Comparison of ENCODE assay signal across 8 cellular contexts in genomic region chr15:52790166-52790708, GRCh38. TPM values are rescaled to one million over a fixed set of nuclear protein-coding genes. Genes with fewer than 3 reads are reported as not detected.
DNase-seq lines count a peak whose midpoint lies in the region; ATAC-seq and TF ChIP-seq lines count a peak whose summit lies in the region.

ONECUT1 (minus strand) TSS chr15:52790336; CDS start chr15:52789884, 452 bp downstream.

- TF ChIP-seq CTCF in fibroblast of pulmonary artery (IDR thresholded peaks at IDR 0.05; ENCODE audit: low read length, missing control alignments) (no peak), neural crest cell (conservative IDR thresholded peaks at IDR 0.05) (no peak), uterus (IDR thresholded peaks at IDR 0.05) (no peak)

- peaks cover 40% of the 10 kb centered on the region for H3K27me3 Mint-ChIP-seq in neural crest cell (ENCODE audit: low read depth)

- H3K27me3 ChIP-seq in uterus, result peaks cover 5 to 57% of the 10 kb centered on the region in 2 donors

- peak; percentile 94 for DNase-seq in AG20443 (ENCODE audit: low spot score)
- peak; percentile 30 for DNase-seq in NCI-H446 treated with DMSO at 0.1 percent for 48 hours (lab: John Stamatoyannopoulos, UW)
- peak; percentile 53 for DNase-seq in activated CD8-positive, alpha-beta memory T cell treated with anti-CD3 and anti-CD28 coated beads, Interleukin-2, amount 50 U/mL, for 4 hours
- DNase-seq in fibroblast of pulmonary artery (ENCODE audit: low read depth), result peak; percentile 29
- peak; percentile 75 for DNase-seq in neural crest cell (ENCODE audit: low read depth, low spot score)
- DNase-seq in uterus, result no peak

- H3K4me1 Mint-ChIP-seq in neural crest cell, result peaks cover 52% of the 10 kb centered on the region

- H3K4me3 Mint-ChIP-seq in neural crest cell, result peak within 1 kb of the TSS; percentile 90

- no peak for TF ChIP-seq POLR2A in uterus (IDR thresholded peaks at IDR 0.05)

- H3K4me3 ChIP-seq in fibroblast of pulmonary artery (replicated peaks; ENCODE audit: low read depth, low read length), result peak within 1 kb of the TSS; percentile 49
- H3K4me3 ChIP-seq in uterus, result peak within 1 kb of the TSS; percentile 23 to 28

- H3K36me3 ChIP-seq in uterus, result no peaks in the 10 kb centered on the region

- no peak within 1 kb of the TSS for H3K27ac ChIP-seq in uterus

- H3K27ac Mint-ChIP-seq in neural crest cell (ENCODE audit: unreplicated experiment), result peak within 1 kb of the TSS; percentile 86

- peak; percentile 85 for ATAC-seq in GM18520 (IDR thresholded peaks at IDR 0.05; ENCODE audit: unreplicated experiment)
- ATAC-seq in HG03045 (IDR thresholded peaks at IDR 0.05; ENCODE audit: unreplicated experiment), result peak; percentile 75

- H3K4me1 ChIP-seq in uterus, result peaks cover 0 to 16% of the 10 kb centered on the region in 2 donors

- H3K36me3 Mint-ChIP-seq in neural crest cell (ENCODE audit: low read depth), result peaks cover 16% of the 10 kb centered on the region

- no peaks in the 10 kb centered on the region for H3K9me3 ChIP-seq in uterus

- intact Hi-C loops in uterus (cut with DNase I; ENCODE audit: low total_unique reads), result no loop called here

- H3K9me3 Mint-ChIP-seq in neural crest cell, result no peaks in the 10 kb centered on the region

RNA-seq across cellular contexts. Expression of gene ONECUT1, which starts in this region (rescaled TPM):
- 36.5 and 41.6 TPM in 2 replicates for total RNA-seq in neural crest cell
- total RNA-seq in uterus, result not detected

Comparison
In these comparisons a context has a peak if more than half of its experiments do, and no peak if none do; other contexts are left out.
1. RNA of gene ONECUT1 (total RNA-seq): 36.5 to 41.6 TPM in neural crest cell; not detected in uterus; every median in the first group is over 10 times any median in the second.
2. DNase-seq: peak in AG20443 (single experiment), NCI-H446 treated with DMSO at 0.1 percent for 48 hours (single experiment), activated CD8-positive, alpha-beta memory T cell treated with anti-CD3 and anti-CD28 coated beads, Interleukin-2, amount 50 U/mL, for 4 hours (single experiment), fibroblast of pulmonary artery (single experiment) and neural crest cell (single experiment); none in uterus (0 of 2).